Comparison of ENCODE assay signal across 15 cellular contexts in genomic region chr19:50204081-50204428, GRCh38. TPM values are rescaled to one million over a fixed set of nuclear protein-coding genes. Genes with fewer than 3 reads are reported as not detected.
DNase-seq lines count a peak whose midpoint lies in the region; ATAC-seq, FAIRE-seq and TF ChIP-seq lines count a peak whose summit lies in the region.
"Had no signal": no experiment of that assay in that cellular context is flagged by ENCODE, and none has a peak within 500 bp of the region (broad histone marks: within the 10 kb centered on the region; RNA-seq: fewer than 3 reads in every experiment).

No MANE protein-coding gene starts in this region.

- no peaks in the 10 kb centered on the region for H3K36me3 ChIP-seq in HepG2 (replicated peaks in 1 of 2; ENCODE audit: control insufficient read depth in 1 of 2, insufficient read depth in 2 of 2, low read length in 2 of 2)
- H3K36me3 ChIP-seq in sigmoid colon = no peaks in the 10 kb centered on the region

- FAIRE-seq in HepG2 (lab: Jason Lieb, UNC) = no peak

- intact Hi-C loops in Calu3 (cut with micrococcal nuclease; ENCODE audit: unreplicated experiment) (no loop called here), HepG2 (cut with micrococcal nuclease; ENCODE audit: unreplicated experiment) (no loop called here), sigmoid colon (cut with DNase I) (no loop called here)

- H3K27ac Mint-ChIP-seq in Calu3 (ENCODE audit: unreplicated experiment) = peak overlapping the region; percentile 98
- H3K27ac Mint-ChIP-seq in WTC11 = no peak overlapping the region
- H3K27ac Mint-ChIP-seq in activated naive CD8-positive, alpha-beta T cell treated with anti-CD3 and anti-CD28 coated beads for 36 hours = no peak overlapping the region
- H3K27ac Mint-ChIP-seq: activated CD4-positive, alpha-beta T cell treated with anti-CD3 and anti-CD28 coated beads, Interleukin-2, amount 10 ng/mL, durations not matched to agents 24 days and 14 days; activated T-helper 1 cell treated with anti-CD3 and anti-CD28 coated beads, Interleukin-12 subunit alpha, Interleukin-12 subunit beta, Interleukin-2, Interleukin-4 antibody, amounts not matched to agents 30 ng/mL and 10 ng/mL and 1 ng/mL, durations not matched to agents 14 hours and 24 hours and 36 hours had no signal

- no peak for TF ChIP-seq RAD21 in HepG2 (CRISPR knock-in tag; IDR thresholded peaks at IDR 0.05)

- H3K4me1 Mint-ChIP-seq in Calu3 (ENCODE audit: low read depth, unreplicated experiment) (peaks cover 46% of the 10 kb centered on the region), WTC11 (peaks cover 12% of the 10 kb centered on the region)
- H3K4me1 Mint-ChIP-seq in activated naive CD8-positive, alpha-beta T cell treated with anti-CD3 and anti-CD28 coated beads for 36 hours = no peaks in the 10 kb centered on the region
- H3K4me1 Mint-ChIP-seq: activated CD4-positive, alpha-beta T cell treated with anti-CD3 and anti-CD28 coated beads, Interleukin-2, amount 10 ng/mL, durations not matched to agents 24 days and 14 days had no signal

- WGBS in HepG2 (ENCODE audit: low lambda C conversion rate) = 63% methylated on average over 7 of the region's 7 CpGs
- whole genome bisulfite sequencing in sigmoid colon, 2 donors = 29 to 56% methylated on average over 7 of the region's 7 CpGs

- H3K79me2 ChIP-seq in HepG2 (ENCODE audit: insufficient read depth, low read length) = no peaks in the 10 kb centered on the region

- no TSS peak for BruUV-seq in Calu3 (replicated peaks; lab: Mats Ljungman, UMichigan)
- BruUV-seq in HepG2 (replicated peaks; lab: Mats Ljungman, UMichigan) = TSS peak; percentile 86

- no peaks in the 10 kb centered on the region for H3K9me3 Mint-ChIP-seq in Calu3 (ENCODE audit: low read depth, unreplicated experiment)
- H3K9me3 Mint-ChIP-seq in WTC11 = no peaks in the 10 kb centered on the region
- no peaks in the 10 kb centered on the region for H3K9me3 Mint-ChIP-seq in activated naive CD8-positive, alpha-beta T cell treated with anti-CD3 and anti-CD28 coated beads for 36 hours
- H3K9me3 Mint-ChIP-seq: activated T-helper 1 cell treated with anti-CD3 and anti-CD28 coated beads, Interleukin-12 subunit alpha, Interleukin-12 subunit beta, Interleukin-2, Interleukin-4 antibody, amounts not matched to agents 30 ng/mL and 10 ng/mL and 1 ng/mL, durations not matched to agents 14 hours and 24 hours and 36 hours had no signal

- DNase-seq in Calu3 (no peak), WTC11 (ENCODE audit: low spot score) (no peak), HepG2 (ENCODE audit: low spot score) (no peak), sigmoid colon (no peak)
- no peak for DNase-seq in activated naive CD8-positive, alpha-beta T cell treated with anti-CD3 and anti-CD28 coated beads for 36 hours
- DNase-seq: activated CD4-positive, alpha-beta T cell treated with anti-CD3 and anti-CD28 coated beads, Interleukin-2, amount 10 ng/mL, durations not matched to agents 24 days and 14 days; MV-4-11 had no signal

- peak overlapping the region; percentile 72; the same call in 1 of the 2 replicates for H3K9ac ChIP-seq in HepG2 (ENCODE audit: insufficient read depth, low read depth, low read length)

- H3K27me3 Mint-ChIP-seq in Calu3 (ENCODE audit: unreplicated experiment) (no peaks in the 10 kb centered on the region), WTC11 (ENCODE audit: low read depth) (peaks cover 46% of the 10 kb centered on the region)
- peaks cover 78% of the 10 kb centered on the region for H3K27me3 Mint-ChIP-seq in activated naive CD8-positive, alpha-beta T cell treated with anti-CD3 and anti-CD28 coated beads for 36 hours

- POLR2A ChIA-PET in WTC11 (lab: Charles Lee) = no interaction called here
- POLR2A ChIA-PET in HepG2 (lab: Yijun Ruan, JAX) = interaction anchor here (1.5 kb wide), 1 partner anchor 30 kb away, joined by 9 read pairs; no protein-coding TSS in a partner anchor

- H3K4me2 ChIP-seq in HepG2 (ENCODE audit: low read depth, low read length) = peak overlapping the region; percentile 76

- H3K27me3 ChIP-seq in HepG2 (ENCODE audit: control insufficient read depth in 1 of 2, insufficient read depth in 2 of 2, low read length in 2 of 2) (no peaks in the 10 kb centered on the region; a peak in 2 of 5 replicates), sigmoid colon (peaks cover 42 to 77% (median 43%) of the 10 kb centered on the region in 3 donors)

- no peak for ATAC-seq in WTC11
- ATAC-seq in HepG2 = no peak
- ATAC-seq in HG03196 (IDR thresholded peaks at IDR 0.05; ENCODE audit: unreplicated experiment) = no peak
- ATAC-seq in HG03378 (IDR thresholded peaks at IDR 0.05; ENCODE audit: unreplicated experiment) = no peak
- no peak for ATAC-seq in GM19023 (IDR thresholded peaks at IDR 0.05; ENCODE audit: unreplicated experiment)

- no peaks in the 10 kb centered on the region for H4K20me1 ChIP-seq in HepG2 (ENCODE audit: insufficient read depth, low read length)

- TF ChIP-seq CTCF in Calu3 (IDR thresholded peaks at IDR 0.05; ENCODE audit: unreplicated experiment) (no peak), WTC11 (IDR thresholded peaks at IDR 0.05) (no peak), HepG2 (CRISPR knock-in tag; IDR thresholded peaks at IDR 0.05) (no peak), sigmoid colon (IDR thresholded peaks at IDR 0.05) (no peak)

- no peak overlapping the region for H2AFZ ChIP-seq in HepG2 (ENCODE audit: low read length)

- TF ChIP-seq POLR2A in HepG2 (IDR thresholded peaks at IDR 0.05; ENCODE audit: insufficient read depth in 1 of 2, low read depth in 2 of 2, low read length in 2 of 2) (no peak), sigmoid colon (IDR thresholded peaks at IDR 0.05) (no peak)

- in situ Hi-C loops in HepG2 (cut with HindIII; ENCODE audit: extremely low pct_ligation_motif_present, low pct_unique_long_range_greater_than_20kb) = no loop called here

- H3K36me3 Mint-ChIP-seq in Calu3 (ENCODE audit: insufficient read depth, unreplicated experiment) (peaks cover 50% of the 10 kb centered on the region), WTC11 (no peaks in the 10 kb centered on the region)
- no peaks in the 10 kb centered on the region for H3K36me3 Mint-ChIP-seq in activated naive CD8-positive, alpha-beta T cell treated with anti-CD3 and anti-CD28 coated beads for 36 hours

- H3K4me1 ChIP-seq in HepG2 (ENCODE audit: insufficient read depth, low read length) (peaks cover 35% of the 10 kb centered on the region), sigmoid colon (peaks cover 0 to 23% (median 20%) of the 10 kb centered on the region in 4 donors)

- H3K9me3 ChIP-seq in HepG2 (ENCODE audit: low read length) = no peaks in the 10 kb centered on the region
- H3K9me3 ChIP-seq in sigmoid colon = no peaks in the 10 kb centered on the region
- H3K9me3 ChIP-seq: mucosa of descending colon had no signal

- H3K27ac ChIP-seq in HepG2 (ENCODE audit: extremely low read length, insufficient read depth, low read length) (no peak overlapping the region), sigmoid colon (peak overlapping the region in 2 of 4 donors; percentile 7 to 63)
- H3K27ac ChIP-seq: epithelial cell of prostate had no signal

- no peak for TF ChIP-seq EP300 in HepG2 (IDR thresholded peaks at IDR 0.05; ENCODE audit: low read depth in 2 of 2, low read length in 2 of 2)
- no peak for TF ChIP-seq EP300 in HepG2 (CRISPR knock-in tag; IDR thresholded peaks at IDR 0.05; ENCODE audit: borderline replicate concordance)
- no peak for TF ChIP-seq EP300 in sigmoid colon (IDR thresholded peaks at IDR 0.05)

- H3K4me3 Mint-ChIP-seq in Calu3 (ENCODE audit: low read depth, unreplicated experiment) (peak overlapping the region; percentile 97), WTC11 (peak overlapping the region; percentile 65)
- no peak overlapping the region for H3K4me3 Mint-ChIP-seq in activated naive CD8-positive, alpha-beta T cell treated with anti-CD3 and anti-CD28 coated beads for 36 hours
- H3K4me3 Mint-ChIP-seq: activated CD4-positive, alpha-beta T cell treated with anti-CD3 and anti-CD28 coated beads, Interleukin-2, amount 10 ng/mL, durations not matched to agents 24 days and 14 days; activated T-helper 1 cell treated with anti-CD3 and anti-CD28 coated beads, Interleukin-12 subunit alpha, Interleukin-12 subunit beta, Interleukin-2, Interleukin-4 antibody, amounts not matched to agents 30 ng/mL and 10 ng/mL and 1 ng/mL, durations not matched to agents 14 hours and 24 hours and 36 hours had no signal

- peak overlapping the region; percentile 48 to 73 (median 57); a peak in 5 of 6 replicates for H3K4me3 ChIP-seq in HepG2 (replicated peaks in 1 of 3; ENCODE audit: insufficient read depth in 1 of 3, low read depth in 2 of 3, low read length in 3 of 3)
- peak overlapping the region in 3 of 4 donors; percentile 41 to 53 (median 52) for H3K4me3 ChIP-seq in sigmoid colon

- CTCF ChIA-PET in Calu3 (lab: Charles Lee) = interaction anchor here (1.5 kb wide), 1 partner anchor 11 kb away, joined by 15 read pairs; no protein-coding TSS in a partner anchor
- CTCF ChIA-PET in WTC11 (lab: Charles Lee) = interaction anchor here (1.6 to 1.8 kb wide), 3 partner anchors 26 to 51 kb away, joined by 6 to 16 read pairs (median 12); no protein-coding TSS in a partner anchor
- CTCF ChIA-PET in HepG2 (lab: Yijun Ruan, JAX; ENCODE audit: low intra/inter-chr PET ratio, low total read pairs) = no interaction called here

RNA-seq across cellular contexts. Expression of gene MYH14, which starts 0.6 kb away (rescaled TPM):
- total RNA-seq in Calu3 (2022) (255 and 312 TPM in 2 replicates), WTC11 (2021) (25.8 to 33.5 TPM (median 31.2 TPM) in 3 replicates), HepG2 (2016; rRNA removed; fragmentation: Illumina TruSeq; extraction: Trizol) (5.5 and 6.4 TPM in 2 replicates), sigmoid colon (1 to 10 TPM in 2 of 4 donors, under 1 TPM in 2; 0.16 to 3.9 (median 1.3) TPM)
- 0.53 and 0.61 TPM in 2 replicates for total RNA-seq in HepG2 (2016; cell fraction: cytosol; rRNA removed; fragmentation: Illumina TruSeq; extraction: Trizol; ENCODE audit: low read depth)
- 4.9 and 6.5 TPM in 2 replicates for total RNA-seq in HepG2 (2016; cell fraction: insoluble cytoplasmic fraction; rRNA removed; fragmentation: Illumina TruSeq; extraction: Trizol)
- 2.1 and 2.4 TPM in 2 replicates for total RNA-seq in HepG2 (2016; cell fraction: membrane; rRNA removed; fragmentation: Illumina TruSeq; extraction: Trizol)
- total RNA-seq in HepG2 (2016; cell fraction: nucleus; rRNA removed; fragmentation: Illumina TruSeq; extraction: Trizol) = 4.0 and 5.6 TPM in 2 replicates
- polyA plus RNA-seq in HepG2 (2011; rRNA removed) (5.8 and 8.0 TPM in 2 replicates), sigmoid colon (100 to 1,000 TPM in 2 of 3 donors, 10 to 100 TPM in 1; 92.5 to 479 (median 235) TPM)
- polyA plus RNA-seq in HepG2 (2011; cell fraction: cytosol; rRNA removed) = 5.0 and 5.4 TPM in 2 replicates
- 15.1 and 15.8 TPM in 2 replicates for polyA plus RNA-seq in HepG2 (2011; cell fraction: nucleus; rRNA removed)
- polyA plus RNA-seq in HepG2 (2012) = 5.1 and 8.9 TPM in 2 replicates
- polyA plus RNA-seq in HepG2 (2016; cell fraction: cytosol; fragmentation: Illumina TruSeq; extraction: Trizol; ENCODE audit: low read depth) = 0.88 and 1.1 TPM in 2 replicates
- 6.6 and 11.4 TPM in 2 replicates for polyA plus RNA-seq in HepG2 (2016; cell fraction: insoluble cytoplasmic fraction; fragmentation: Illumina TruSeq; extraction: Trizol; ENCODE audit: low read depth)
- 1.4 and 1.7 TPM in 2 replicates for polyA plus RNA-seq in HepG2 (2016; cell fraction: membrane; fragmentation: Illumina TruSeq; extraction: Trizol; ENCODE audit: low read depth)
- polyA plus RNA-seq in HepG2 (2016; cell fraction: nucleus; fragmentation: Illumina TruSeq; extraction: Trizol; ENCODE audit: insufficient read depth, low read depth) = 14.3 and 14.6 TPM in 2 replicates
- polyA minus RNA-seq in HepG2 (2011; rRNA and poly(A)+ RNA removed; ENCODE audit: low replicate concordance) = 22.4 TPM in 1 of 2 replicates, not detected in the other
- polyA minus RNA-seq in HepG2 (2011; cell fraction: cytosol; rRNA and poly(A)+ RNA removed) = 11.9 and 12.9 TPM in 2 replicates
- polyA minus RNA-seq in HepG2 (2011; cell fraction: nucleus; rRNA and poly(A)+ RNA removed) = 9.0 TPM in 2 replicates
- total RNA-seq in activated naive CD8-positive, alpha-beta T cell treated with anti-CD3 and anti-CD28 coated beads for 36 hours = not detected
- total RNA-seq: activated CD4-positive, alpha-beta T cell treated with anti-CD3 and anti-CD28 coated beads, Interleukin-2, amount 10 ng/mL, durations not matched to agents 24 days and 14 days; activated T-helper 1 cell treated with anti-CD3 and anti-CD28 coated beads, Interleukin-12 subunit alpha, Interleukin-12 subunit beta, Interleukin-2, Interleukin-4 antibody, amounts not matched to agents 30 ng/mL and 10 ng/mL and 1 ng/mL, durations not matched to agents 14 hours and 24 hours and 36 hours; OCI-LY7; T-helper 1 cell treated with Interleukin-12 subunit alpha and Interleukin-12 subunit beta and Interleukin-4 antibody, amounts not matched to agents 30 ng/mL and 1 ng/mL, for 36 hours had no signal

RNA-seq across cellular contexts. Expression of gene IZUMO2, which starts 41.0 kb away (rescaled TPM):
- not detected in 2 replicates for total RNA-seq in Calu3 (2022)
- 1.0 to 3.5 TPM (median 2.4 TPM) in 3 replicates for total RNA-seq in WTC11 (2021)
- total RNA-seq in HepG2 (2016; rRNA removed; fragmentation: Illumina TruSeq; extraction: Trizol) = not detected in 2 replicates
- not detected in 2 replicates for total RNA-seq in HepG2 (2016; cell fraction: cytosol; rRNA removed; fragmentation: Illumina TruSeq; extraction: Trizol; ENCODE audit: low read depth)
- total RNA-seq in HepG2 (2016; cell fraction: insoluble cytoplasmic fraction; rRNA removed; fragmentation: Illumina TruSeq; extraction: Trizol) = not detected in 2 replicates
- total RNA-seq in HepG2 (2016; cell fraction: membrane; rRNA removed; fragmentation: Illumina TruSeq; extraction: Trizol) = not detected in 2 replicates
- not detected in 2 replicates for total RNA-seq in HepG2 (2016; cell fraction: nucleus; rRNA removed; fragmentation: Illumina TruSeq; extraction: Trizol)
- polyA plus RNA-seq in HepG2 (2011; rRNA removed) = not detected in 2 replicates
- not detected in 2 replicates for polyA plus RNA-seq in HepG2 (2011; cell fraction: cytosol; rRNA removed)
- polyA plus RNA-seq in HepG2 (2011; cell fraction: nucleus; rRNA removed) = not detected in 2 replicates
- not detected in 2 replicates for polyA plus RNA-seq in HepG2 (2012)
- not detected in 2 replicates for polyA plus RNA-seq in HepG2 (2016; cell fraction: cytosol; fragmentation: Illumina TruSeq; extraction: Trizol; ENCODE audit: low read depth)
- polyA plus RNA-seq in HepG2 (2016; cell fraction: insoluble cytoplasmic fraction; fragmentation: Illumina TruSeq; extraction: Trizol; ENCODE audit: low read depth) = not detected in 2 replicates
- polyA plus RNA-seq in HepG2 (2016; cell fraction: membrane; fragmentation: Illumina TruSeq; extraction: Trizol; ENCODE audit: low read depth) = not detected in 2 replicates
- polyA plus RNA-seq in HepG2 (2016; cell fraction: nucleus; fragmentation: Illumina TruSeq; extraction: Trizol; ENCODE audit: insufficient read depth, low read depth) = not detected in 2 replicates
- not detected in 2 replicates for polyA minus RNA-seq in HepG2 (2011; rRNA and poly(A)+ RNA removed; ENCODE audit: low replicate concordance)
- polyA minus RNA-seq in HepG2 (2011; cell fraction: cytosol; rRNA and poly(A)+ RNA removed) = not detected in 2 replicates
- polyA minus RNA-seq in HepG2 (2011; cell fraction: nucleus; rRNA and poly(A)+ RNA removed) = not detected in 2 replicates
- total RNA-seq in sigmoid colon = not detected
- not detected for polyA plus RNA-seq in sigmoid colon
- total RNA-seq in activated naive CD8-positive, alpha-beta T cell treated with anti-CD3 and anti-CD28 coated beads for 36 hours = not detected
- total RNA-seq: activated CD4-positive, alpha-beta T cell treated with anti-CD3 and anti-CD28 coated beads, Interleukin-2, amount 10 ng/mL, durations not matched to agents 24 days and 14 days; activated T-helper 1 cell treated with anti-CD3 and anti-CD28 coated beads, Interleukin-12 subunit alpha, Interleukin-12 subunit beta, Interleukin-2, Interleukin-4 antibody, amounts not matched to agents 30 ng/mL and 10 ng/mL and 1 ng/mL, durations not matched to agents 14 hours and 24 hours and 36 hours; mucosa of descending colon; OCI-LY7; T-helper 1 cell treated with Interleukin-12 subunit alpha and Interleukin-12 subunit beta and Interleukin-4 antibody, amounts not matched to agents 30 ng/mL and 1 ng/mL, for 36 hours had no signal
